ENCODE assay signal across 17 cellular contexts in genomic region chr12:17278946-17279345, GRCh38.
DNase-seq lines count a peak whose midpoint lies in the region; ATAC-seq and TF ChIP-seq lines count a peak whose summit lies in the region.
"Had no signal": no experiment of that assay in that cellular context is flagged by ENCODE, and none has a peak within 500 bp of the region (broad histone marks: within the 10 kb centered on the region; RNA-seq: fewer than 3 reads in every experiment).

No MANE protein-coding gene starts in this region.

- H3K4me3 ChIP-seq in DOHH2 (ENCODE audit: low read length) (no peak overlapping the region), KMS-11 (IDR thresholded peaks at IDR 0.05; ENCODE audit: insufficient read depth, low read depth, low read length) (no peak overlapping the region), RWPE2 (ENCODE audit: severe bottlenecking) (no peak overlapping the region), neural progenitor cell (no peak overlapping the region)
- H3K4me3 ChIP-seq: HAP-1, uterus had no signal

- H3K4me1 ChIP-seq in DOHH2 (ENCODE audit: control insufficient read depth, low read length) (no peaks in the 10 kb centered on the region), KMS-11 (ENCODE audit: low read depth, poor library complexity, severe bottlenecking) (no peaks in the 10 kb centered on the region), RWPE2 (ENCODE audit: insufficient read depth, poor library complexity, severe bottlenecking) (no peaks in the 10 kb centered on the region), neural progenitor cell (no peaks in the 10 kb centered on the region)
- H3K4me1 ChIP-seq: HAP-1, uterus had no signal

- no peak overlapping the region for H3K9ac ChIP-seq in KMS-11
- H3K9ac ChIP-seq in neural progenitor cell: no peak overlapping the region

- no peaks in the 10 kb centered on the region for H3K27me3 Mint-ChIP-seq in neural progenitor cell (ENCODE audit: insufficient read depth, low read depth)
- H3K27me3 Mint-ChIP-seq: activated T-cell treated with anti-CD3 and anti-CD28 coated beads, Interleukin-2, amount 50 U/mL, for 24 hours; CD8-positive, alpha-beta memory T cell had no signal

- H3K36me3 Mint-ChIP-seq in neural progenitor cell: no peaks in the 10 kb centered on the region
- H3K36me3 Mint-ChIP-seq: CD8-positive, alpha-beta memory T cell had no signal

- H3F3A ChIP-seq in DOHH2 (ENCODE audit: control insufficient read depth, insufficient read depth) (no peaks in the 10 kb centered on the region), neural progenitor cell (ENCODE audit: low read depth) (no peaks in the 10 kb centered on the region)

- H3K9me2 ChIP-seq in DOHH2 (replicated peaks; ENCODE audit: control insufficient read depth, low read length): no peaks in the 10 kb centered on the region

- no peaks in the 10 kb centered on the region for H4K20me1 ChIP-seq in DOHH2 (ENCODE audit: control insufficient read depth, insufficient read depth, low read depth, low read length)
- H4K20me1 ChIP-seq in KMS-11 (ENCODE audit: insufficient read depth): no peaks in the 10 kb centered on the region
- H4K20me1 ChIP-seq in neural progenitor cell (ENCODE audit: low read depth): no peaks in the 10 kb centered on the region

- no peak overlapping the region for H3K27ac Mint-ChIP-seq in neural progenitor cell
- H3K27ac Mint-ChIP-seq: activated T-cell treated with anti-CD3 and anti-CD28 coated beads, Interleukin-2, amount 50 U/mL, for 24 hours; CD8-positive, alpha-beta memory T cell; T-helper 1 cell treated with Interleukin-12 subunit alpha and Interleukin-12 subunit beta and Interleukin-4 antibody, amounts not matched to agents 30 μg/mL and 1 μg/mL, for 36 hours had no signal

- H3K79me2 ChIP-seq in DOHH2 (ENCODE audit: control insufficient read depth, low read length) (no peaks in the 10 kb centered on the region), KMS-11 (ENCODE audit: insufficient read depth, low read depth) (no peaks in the 10 kb centered on the region), neural progenitor cell (ENCODE audit: low read depth) (no peaks in the 10 kb centered on the region)

- H3K4me1 Mint-ChIP-seq in neural progenitor cell: no peaks in the 10 kb centered on the region
- H3K4me1 Mint-ChIP-seq: CD8-positive, alpha-beta memory T cell had no signal

- H3K4me3 Mint-ChIP-seq in neural progenitor cell: no peak overlapping the region
- H3K4me3 Mint-ChIP-seq: activated T-cell treated with anti-CD3 and anti-CD28 coated beads, Interleukin-2, amount 50 U/mL, for 24 hours; CD8-positive, alpha-beta memory T cell; T-helper 1 cell treated with Interleukin-12 subunit alpha and Interleukin-12 subunit beta and Interleukin-4 antibody, amounts not matched to agents 30 μg/mL and 1 μg/mL, for 36 hours had no signal

- no peak overlapping the region for H2AFZ ChIP-seq in KMS-11 (ENCODE audit: low read depth)
- peak overlapping the region; percentile 12 for H2AFZ ChIP-seq in neural progenitor cell (replicated peaks)

- TF ChIP-seq CTCF in DOHH2 (IDR thresholded peaks at IDR 0.05; ENCODE audit: low read depth, low read length, poor library complexity, severe bottlenecking) (peak; percentile 45), KMS-11 (conservative IDR thresholded peaks at IDR 0.05; ENCODE audit: low read depth, low read length) (peak; percentile 52; the same call in 1 of the 2 replicates), RWPE2 (IDR thresholded peaks at IDR 0.05; ENCODE audit: poor library complexity, severe bottlenecking) (peak; percentile 32), neural progenitor cell (IDR thresholded peaks at IDR 0.05) (peak; percentile 55)

- H3K4me2 ChIP-seq in DOHH2 (ENCODE audit: low read length): no peak overlapping the region
- no peak overlapping the region for H3K4me2 ChIP-seq in KMS-11
- H3K4me2 ChIP-seq in neural progenitor cell: no peak overlapping the region

- no peak overlapping the region for H3K27ac ChIP-seq in DOHH2 (ENCODE audit: low read depth, low read length)
- no peak overlapping the region for H3K27ac ChIP-seq in KMS-11
- no peak overlapping the region for H3K27ac ChIP-seq in RWPE2 (ENCODE audit: poor library complexity, severe bottlenecking)
- H3K27ac ChIP-seq in neural progenitor cell: no peak overlapping the region
- H3K27ac ChIP-seq: uterus had no signal

- H3K9me3 Mint-ChIP-seq in neural progenitor cell: no peaks in the 10 kb centered on the region

- H3K36me3 ChIP-seq in DOHH2 (ENCODE audit: control insufficient read depth, low read length): no peaks in the 10 kb centered on the region
- H3K36me3 ChIP-seq in KMS-11 (ENCODE audit: insufficient read depth): no peaks in the 10 kb centered on the region
- H3K36me3 ChIP-seq in RWPE2 (ENCODE audit: low read depth): no peaks in the 10 kb centered on the region
- H3K36me3 ChIP-seq in neural progenitor cell: no peaks in the 10 kb centered on the region
- H3K36me3 ChIP-seq: HAP-1, uterus had no signal

- H3K9me3 ChIP-seq in DOHH2 (ENCODE audit: control insufficient read depth, insufficient read depth, low read length) (no peaks in the 10 kb centered on the region), RWPE2 (ENCODE audit: severe bottlenecking) (no peaks in the 10 kb centered on the region), neural progenitor cell (ENCODE audit: low read depth) (no peaks in the 10 kb centered on the region)
- H3K9me3 ChIP-seq: HAP-1, uterus had no signal

- intact Hi-C loops in posterior cingulate gyrus (cut with DNase I): no loop called here

- ATAC-seq in RWPE2 (ENCODE audit: low read depth): no peak
- ATAC-seq in GM21529 (IDR thresholded peaks at IDR 0.05; ENCODE audit: unreplicated experiment): no peak

- DNase-seq in RWPE2 (ENCODE audit: low spot score) (no peak), neural progenitor cell (ENCODE audit: low spot score) (no peak), posterior cingulate gyrus (no peak)
- no peak for DNase-seq in stimulated activated naive CD4-positive, alpha-beta T cell (lab: John Stamatoyannopoulos, UW)
- DNase-seq: activated CD4-positive, alpha-beta T cell treated with anti-CD3 and anti-CD28 coated beads for 4 hours; activated T-cell treated with anti-CD3 and anti-CD28 coated beads, Interleukin-2, amount 50 U/mL, for 24 hours; CD8-positive, alpha-beta memory T cell; cerebellar nuclear complex; erythroblast; head of caudate nucleus; NCI-H2081; uterus had no signal

- no peaks in the 10 kb centered on the region for H3K27me3 ChIP-seq in DOHH2 (ENCODE audit: control insufficient read depth, low read length)
- no peaks in the 10 kb centered on the region for H3K27me3 ChIP-seq in KMS-11 (ENCODE audit: insufficient read depth, low read depth)
- H3K27me3 ChIP-seq in RWPE2 (ENCODE audit: insufficient read depth, poor library complexity, severe bottlenecking): no peaks in the 10 kb centered on the region
- no peaks in the 10 kb centered on the region for H3K27me3 ChIP-seq in neural progenitor cell
- H3K27me3 ChIP-seq: uterus had no signal
